Comparison of ENCODE assay signal across 8 cellular contexts in the genomic region with DNA sequence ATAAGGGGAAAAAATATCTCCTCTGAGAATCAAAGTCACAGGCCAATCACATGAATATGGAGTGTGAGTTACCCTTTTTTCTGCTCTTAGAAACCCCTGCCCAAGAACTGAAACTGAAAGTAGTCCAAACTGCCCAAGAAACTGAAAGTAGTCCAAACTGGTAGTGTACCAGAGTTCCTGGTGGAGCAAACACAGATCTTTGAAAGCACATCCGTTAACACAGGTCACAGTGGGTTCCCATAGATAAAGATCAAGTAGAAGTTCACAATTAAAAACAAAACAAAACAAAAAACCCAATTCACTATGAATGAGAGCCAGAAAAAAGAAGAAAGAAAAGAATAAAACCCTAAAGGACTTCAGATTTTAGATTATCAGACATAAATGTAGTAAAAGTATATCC.
DNase-seq lines count a peak whose midpoint lies in the region; ATAC-seq and TF ChIP-seq lines count a peak whose summit lies in the region.

No MANE protein-coding gene starts in this region.

- H3K27ac ChIP-seq in AG04450 (ENCODE audit: low read depth, low read length) (no peak overlapping the region), foreskin keratinocyte (peak overlapping the region; percentile 24), testis (no peak overlapping the region)

- no peaks in the 10 kb centered on the region for H3K4me1 ChIP-seq in foreskin keratinocyte
- no peaks in the 10 kb centered on the region for H3K4me1 ChIP-seq in testis

- POLR2A ChIA-PET in AG04450 (lab: Yijun Ruan, JAX) = no interaction called here

- CTCF ChIA-PET in AG04450 (lab: Charles Lee) = interaction anchor here (0.6 kb wide), 1 partner anchor 257 kb away, joined by 3 read pairs; no protein-coding TSS in a partner anchor

- in situ Hi-C loops in SK-MEL-5 (cut with HindIII; ENCODE audit: low pct_unique_long_range_greater_than_20kb, low sequenced_read_pairs) = no loop called here

- intact Hi-C loops in testis (cut with DNase I; ENCODE audit: low total_unique reads) = no loop called here

- DNase-seq in AG04450 (ENCODE audit: low read depth, low spot score) (peak; percentile 18), SK-MEL-5 (ENCODE audit: low read depth, low spot score) (peak; percentile 80), foreskin keratinocyte (peak; percentile 8 to 28), stromal cell of bone marrow (ENCODE audit: low read depth) (peak; percentile 39), testis (no peak), NCI-H1048 (lab: John Stamatoyannopoulos, UW) (no peak)

- no peaks in the 10 kb centered on the region for H3K36me3 ChIP-seq in testis (ENCODE audit: low read depth, missing control alignments)

- 36 to 41% methylated on average over 1 of the region's 1 CpG for WGBS in testis, 2 donors

- TF ChIP-seq POLR2A in testis (IDR thresholded peaks at IDR 0.05) = no peak

- H3K27me3 ChIP-seq in AG04450 (ENCODE audit: control insufficient read depth, insufficient read depth, low read length) = no peaks in the 10 kb centered on the region
- H3K27me3 ChIP-seq in foreskin keratinocyte = no peaks in the 10 kb centered on the region
- H3K27me3 ChIP-seq in testis = no peaks in the 10 kb centered on the region

- H3K4me3 ChIP-seq in AG04450 (ENCODE audit: low read depth, low read length) (peak overlapping the region; percentile 34; the same call in 1 of the 2 replicates), testis (no peak overlapping the region)

- TF ChIP-seq CTCF in AG04450 (IDR thresholded peaks at IDR 0.05; ENCODE audit: low read depth, low read length) = no peak
- no peak for TF ChIP-seq CTCF in foreskin keratinocyte (conservative IDR thresholded peaks at IDR 0.05)
- TF ChIP-seq CTCF in testis (IDR thresholded peaks at IDR 0.05) = no peak

- ATAC-seq in GM18511 (IDR thresholded peaks at IDR 0.05; ENCODE audit: unreplicated experiment) = peak; percentile 87
- peak; percentile 76 for ATAC-seq in HG02981 (IDR thresholded peaks at IDR 0.05; ENCODE audit: unreplicated experiment)
- ATAC-seq in foreskin keratinocyte = peak; percentile 63

- H3K9me3 ChIP-seq in AG04450 (ENCODE audit: control insufficient read depth, insufficient read depth, low read length) (no peaks in the 10 kb centered on the region), testis (no peaks in the 10 kb centered on the region)

Comparison
In these comparisons a context has a peak if more than half of its experiments do, and no peak if none do; other contexts are left out.
1. DNase-seq: peak in AG04450 (single experiment), SK-MEL-5 (single experiment), foreskin keratinocyte (2 of 2) and stromal cell of bone marrow (single experiment); none in testis (single experiment) and NCI-H1048 (single experiment).
2. Peak in every context shown above with its lines, with median percentiles within 50 percentile points of each other: ATAC-seq.